Comparison of ENCODE assay signal across 2 cellular contexts in the genomic region with DNA sequence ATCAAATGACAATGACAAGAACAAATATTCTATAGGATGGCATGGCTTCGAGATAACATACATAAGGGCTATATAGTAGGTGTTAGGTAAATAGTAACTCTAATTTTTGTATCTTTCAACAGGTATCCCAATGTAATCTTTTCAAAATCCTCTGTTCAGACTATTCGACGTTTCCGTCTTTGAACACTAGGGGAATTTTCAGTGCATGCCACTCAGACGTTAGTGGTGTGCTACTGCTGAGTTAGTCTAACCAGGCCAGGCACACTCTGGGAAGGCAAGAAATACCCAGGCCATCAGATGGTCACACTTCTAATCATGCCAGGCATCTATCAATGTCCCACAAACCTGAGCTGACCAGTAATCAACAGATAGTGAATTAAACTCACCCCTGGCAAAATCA.
TF ChIP-seq lines count a peak whose summit lies in the region.

No MANE protein-coding gene starts in this region.

TF ChIP-seq in HepG2, 621 proteins besides CTCF, POLR2A, EP300 and RAD21:
- no peak for TF ChIP-seq MAF1 (CRISPR knock-in tag; IDR thresholded peaks at IDR 0.05; ENCODE audit: borderline replicate concordance)
- no peak for TF ChIP-seq ZBTB42 (CRISPR knock-in tag; IDR thresholded peaks at IDR 0.05)
- TF ChIP-seq XRCC5 (optimal IDR thresholded peaks at IDR 0.05; ENCODE audit: low read length) = peak; percentile 35
- TF ChIP-seq STAG1 (CRISPR knock-in tag; IDR thresholded peaks at IDR 0.05) = peak; percentile 43
- TF ChIP-seq TOE1 (CRISPR knock-in tag; IDR thresholded peaks at IDR 0.05) = no peak

TF ChIP-seq in SK-N-SH, 30 proteins besides CTCF, POLR2A, EP300 and RAD21:
- TF ChIP-seq, protein P1, sequence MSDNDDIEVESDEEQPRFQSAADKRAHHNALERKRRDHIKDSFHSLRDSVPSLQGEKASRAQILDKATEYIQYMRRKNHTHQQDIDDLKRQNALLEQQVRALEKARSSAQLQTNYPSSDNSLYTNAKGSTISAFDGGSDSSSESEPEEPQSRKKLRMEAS (IDR thresholded peaks at IDR 0.05; ENCODE audit: low read depth) = no peak
- TF ChIP-seq GATA2 (CRISPR knock-in tag; IDR thresholded peaks at IDR 0.05) (no peak), MEF2A (IDR thresholded peaks at IDR 0.05; ENCODE audit: borderline replicate concordance, low read depth) (no peak), FOXM1 (IDR thresholded peaks at IDR 0.05; ENCODE audit: low read depth) (no peak), RXRA (IDR thresholded peaks at IDR 0.05; ENCODE audit: borderline replicate concordance, low read depth) (no peak), TEAD4 (IDR thresholded peaks at IDR 0.05; ENCODE audit: borderline replicate concordance, insufficient read depth) (no peak), YY1 (IDR thresholded peaks at IDR 0.05; ENCODE audit: low read depth) (no peak), ELF1 (IDR thresholded peaks at IDR 0.05) (no peak), NFIC (IDR thresholded peaks at IDR 0.05; ENCODE audit: borderline replicate concordance) (no peak), SIN3A (IDR thresholded peaks at IDR 0.05; ENCODE audit: borderline replicate concordance, low read depth, low read length) (no peak)
- TF ChIP-seq, protein P2, sequence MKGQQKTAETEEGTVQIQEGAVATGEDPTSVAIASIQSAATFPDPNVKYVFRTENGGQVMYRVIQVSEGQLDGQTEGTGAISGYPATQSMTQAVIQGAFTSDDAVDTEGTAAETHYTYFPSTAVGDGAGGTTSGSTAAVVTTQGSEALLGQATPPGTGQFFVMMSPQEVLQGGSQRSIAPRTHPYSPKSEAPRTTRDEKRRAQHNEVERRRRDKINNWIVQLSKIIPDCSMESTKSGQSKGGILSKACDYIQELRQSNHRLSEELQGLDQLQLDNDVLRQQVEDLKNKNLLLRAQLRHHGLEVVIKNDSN (IDR thresholded peaks at IDR 0.05; ENCODE audit: borderline replicate concordance, low read depth) = no peak
